21 cellular contexts compared by ENCODE assay signal in the genomic region with DNA sequence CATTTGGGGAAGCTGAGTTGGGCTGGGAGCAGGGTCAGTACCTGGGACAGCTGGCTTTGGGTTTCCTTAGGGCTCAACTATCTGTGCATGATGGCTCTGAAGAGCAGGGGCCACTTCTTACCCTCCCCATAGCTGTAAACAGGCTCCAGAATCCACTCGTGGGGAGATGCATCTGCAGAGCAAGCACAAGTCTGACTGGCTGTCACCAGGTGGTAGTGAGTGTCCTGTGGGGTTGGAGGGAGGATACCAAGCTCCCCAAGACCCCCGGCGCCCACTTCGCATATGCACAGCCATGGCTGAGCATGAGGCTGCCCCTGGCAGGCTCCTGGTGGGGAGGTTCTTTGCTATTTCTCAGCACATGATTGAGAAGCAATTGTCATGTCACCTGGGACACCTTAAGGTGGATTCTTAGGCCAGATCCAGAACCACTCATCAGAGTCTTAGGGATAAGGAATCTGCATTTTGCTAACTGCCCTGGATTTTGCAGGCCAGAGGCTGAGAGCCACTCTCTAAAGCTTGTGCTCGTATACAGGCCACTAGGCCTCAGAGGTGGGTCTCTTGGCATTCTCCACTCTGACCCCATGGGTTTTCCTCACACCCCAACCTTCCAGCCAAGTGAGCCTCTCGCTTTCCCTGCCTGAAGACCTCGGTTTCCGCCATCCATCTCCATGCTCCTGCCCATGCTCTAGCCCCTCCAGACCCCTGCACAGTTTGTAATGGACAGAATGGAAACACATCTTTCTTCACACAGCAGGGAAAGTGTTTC. TPM values are rescaled to one million over a fixed set of nuclear protein-coding genes. Genes with fewer than 3 reads are reported as not detected.
"Had no signal": no experiment of that assay in that cellular context is flagged by ENCODE, and none has a peak within 500 bp of the region (broad histone marks: within the 10 kb centered on the region; RNA-seq: fewer than 3 reads in every experiment).

No MANE protein-coding gene starts in this region.

- DNase-seq: cortex of kidney; effector memory CD8-positive, alpha-beta T cell; erythroblast; hypothalamus; immature natural killer cell; left ventricle myocardium superior; lower lobe of right lung; naive thymus-derived CD8-positive, alpha-beta T cell; nephron progenitor cell; nucleus accumbens; pancreas; stimulated activated CD4-positive, alpha-beta T cell treated with anti-CD3 and anti-CD28 coated beads, Interleukin-12 subunit alpha, Interleukin-12 subunit beta, amount 100 ng/mL, for 4 hours; stimulated activated CD4-positive, alpha-beta T cell treated with anti-CD3 and anti-CD28 coated beads, Interleukin-1b, Interleukin-23, amount 100 ng/mL, for 48 hours; stimulated activated CD4-positive, alpha-beta T cell treated with anti-CD3 and anti-CD28 coated beads, Interleukin-4, amount 100 ng/mL, for 1 hour; stimulated activated CD8-positive, alpha-beta memory T cell treated with anti-CD3 and anti-CD28 coated beads, Interleukin-4, amount 100 ng/mL, for 48 hours; stimulated activated naive CD4-positive, alpha-beta T cell treated with Interleukin-2 at 50 U/mL for 16 hours; stomach; testis; tibial artery had no signal

- H3K4me3 Mint-ChIP-seq: effector memory CD8-positive, alpha-beta T cell; immature natural killer cell; naive thymus-derived CD8-positive, alpha-beta T cell; nephron progenitor cell; type B pancreatic cell had no signal

- H3K27ac Mint-ChIP-seq: immature natural killer cell; naive thymus-derived CD8-positive, alpha-beta T cell; nephron progenitor cell; progenitor cell of endocrine pancreas; type B pancreatic cell had no signal

- H3K4me1 Mint-ChIP-seq: immature natural killer cell, nephron progenitor cell had no signal

- H3K27me3 Mint-ChIP-seq: progenitor cell of endocrine pancreas, type B pancreatic cell had no signal

- H3K9me3 Mint-ChIP-seq: type B pancreatic cell had no signal

- ATAC-seq: effector memory CD8-positive, alpha-beta T cell; lower lobe of right lung; naive thymus-derived CD8-positive, alpha-beta T cell; pancreas had no signal

- H3K36me3 Mint-ChIP-seq: immature natural killer cell; naive thymus-derived CD8-positive, alpha-beta T cell; type B pancreatic cell had no signal

RNA-seq across cellular contexts. Expression of a gene that starts 53.7 kb away (rescaled TPM):
- total RNA-seq: naive thymus-derived CD8-positive, alpha-beta T cell had no signal
